In genomic region chr3:168988867-168989266, GRCh38 we compare ENCODE assay signal across 22 cellular contexts.
DNase-seq lines count a peak whose midpoint lies in the region; ATAC-seq, FAIRE-seq and TF ChIP-seq lines count a peak whose summit lies in the region.
"Had no signal": no experiment of that assay in that cellular context is flagged by ENCODE, and none has a peak within 500 bp of the region (broad histone marks: within the 10 kb centered on the region; RNA-seq: fewer than 3 reads in every experiment).

No MANE protein-coding gene starts in this region.

- H3K79me2 ChIP-seq in HepG2 (ENCODE audit: insufficient read depth, low read length) = no peaks in the 10 kb centered on the region

- H3K27me3 ChIP-seq in HepG2 (ENCODE audit: control insufficient read depth in 1 of 2, insufficient read depth in 2 of 2, low read length in 2 of 2) = no peaks in the 10 kb centered on the region
- H3K27me3 ChIP-seq in right lobe of liver = no peaks in the 10 kb centered on the region
- H3K27me3 ChIP-seq: BLaER1 treated with 17β-estradiol and CSF1 and Interleukin-3, amounts not matched to agents 10 nM and 100 nM had no signal

- H4K20me1 ChIP-seq in HepG2 (ENCODE audit: insufficient read depth, low read length) = no peaks in the 10 kb centered on the region
- H4K20me1 ChIP-seq: BLaER1 treated with 17β-estradiol and CSF1 and Interleukin-3, amounts not matched to agents 10 nM and 100 nM had no signal

- POLR2A ChIA-PET in HepG2 (lab: Yijun Ruan, JAX) = no interaction called here

- H3K4me2 ChIP-seq in HepG2 (ENCODE audit: low read depth, low read length) = peak overlapping the region; percentile 30
- H3K4me2 ChIP-seq: A549; BLaER1 treated with 17β-estradiol and CSF1 and Interleukin-3, amounts not matched to agents 10 nM and 100 nM; GM23338 had no signal

- H3K36me3 Mint-ChIP-seq in nephron (ENCODE audit: low read depth) = no peaks in the 10 kb centered on the region
- H3K36me3 Mint-ChIP-seq: CD8-positive, alpha-beta T cell had no signal

- H3K4me3 Mint-ChIP-seq in nephron = no peak overlapping the region
- H3K4me3 Mint-ChIP-seq: B cell; CD8-positive, alpha-beta T cell; GM23338; HFFc6 had no signal

- no peak for FAIRE-seq in HepG2 (lab: Jason Lieb, UNC)
- FAIRE-seq: A549, GM12892, GM18507, H54 had no signal

- peaks cover 26% of the 10 kb centered on the region for H3K4me1 ChIP-seq in HepG2 (ENCODE audit: insufficient read depth, low read length)
- H3K4me1 ChIP-seq in right lobe of liver = no peaks in the 10 kb centered on the region
- H3K4me1 ChIP-seq: A549; BLaER1 treated with 17β-estradiol and CSF1 and Interleukin-3, amounts not matched to agents 10 nM and 100 nM had no signal

- WGBS in HepG2 (ENCODE audit: low lambda C conversion rate) = 3% methylated on average over 1 of the region's 1 CpG
- 31% methylated on average over 1 of the region's 1 CpG for WGBS in right lobe of liver (ENCODE audit: insufficient coverage, low coverage, low lambda C conversion rate, missing lambda C conversion rate)

- no peak overlapping the region for H3K4me3 ChIP-seq in HepG2 (replicated peaks in 1 of 3; ENCODE audit: insufficient read depth in 1 of 3, low read depth in 2 of 3, low read length in 3 of 3)
- H3K4me3 ChIP-seq in right lobe of liver = no peak overlapping the region
- H3K4me3 ChIP-seq: A549; BLaER1 treated with 17β-estradiol and CSF1 and Interleukin-3, amounts not matched to agents 10 nM and 100 nM; GM23338 had no signal

- peak overlapping the region; percentile 54 for H3K27ac ChIP-seq in HepG2 (ENCODE audit: extremely low read length, insufficient read depth, low read length)
- H3K27ac ChIP-seq in right lobe of liver = no peak overlapping the region
- H3K27ac ChIP-seq: 22Rv1; A549; BLaER1 treated with 17β-estradiol and CSF1 and Interleukin-3, amounts not matched to agents 10 nM and 100 nM had no signal

- TF ChIP-seq POLR2A in HepG2 (IDR thresholded peaks at IDR 0.05; ENCODE audit: insufficient read depth in 1 of 2, low read depth in 2 of 2, low read length in 2 of 2) = no peak
- no peak for TF ChIP-seq POLR2A in right lobe of liver (IDR thresholded peaks at IDR 0.05)

- H3K36me3 ChIP-seq in HepG2 (replicated peaks in 1 of 2; ENCODE audit: control insufficient read depth in 1 of 2, insufficient read depth in 2 of 2, low read length in 2 of 2) (no peaks in the 10 kb centered on the region), right lobe of liver (no peaks in the 10 kb centered on the region)
- H3K36me3 ChIP-seq: BLaER1 treated with 17β-estradiol and CSF1 and Interleukin-3, amounts not matched to agents 10 nM and 100 nM had no signal

- DNase-seq in DMS 273 (lab: John Stamatoyannopoulos, UW; ENCODE audit: unreplicated experiment) = peak; percentile 17
- DNase-seq in DMS 273 treated with DMSO at 0.1 percent for 48 hours (lab: John Stamatoyannopoulos, UW) = no peak
- peak; percentile 79 for DNase-seq in HepG2 (ENCODE audit: low spot score)
- no peak for DNase-seq in right lobe of liver
- DNase-seq in AG08395 (ENCODE audit: low spot score) = no peak
- DNase-seq: Calu3; CD8-positive, alpha-beta T cell; DMS79; GDM1; HCEC 1CT; HFFc6; KG1 had no signal

- no peaks in the 10 kb centered on the region for H3K27me3 Mint-ChIP-seq in nephron (ENCODE audit: low read depth)
- H3K27me3 Mint-ChIP-seq: B cell had no signal

- H3K9ac ChIP-seq in HepG2 (ENCODE audit: insufficient read depth, low read depth, low read length) = no peak overlapping the region
- H3K9ac ChIP-seq: BLaER1 treated with 17β-estradiol and CSF1 and Interleukin-3, amounts not matched to agents 10 nM and 100 nM had no signal

- H3K9me3 Mint-ChIP-seq in nephron = no peaks in the 10 kb centered on the region
- H3K9me3 Mint-ChIP-seq: CD8-positive, alpha-beta T cell; GM23338; HFFc6 had no signal

- ATAC-seq in HepG2 (peak; percentile 97), right lobe of liver (no peak), HG03135 (IDR thresholded peaks at IDR 0.05; ENCODE audit: unreplicated experiment) (no peak)
- ATAC-seq: A549; CD8-positive, alpha-beta T cell; GM23338 had no signal

- no peak for TF ChIP-seq CTCF in HepG2 (CRISPR knock-in tag; IDR thresholded peaks at IDR 0.05)
- no peak for TF ChIP-seq CTCF in right lobe of liver (IDR thresholded peaks at IDR 0.05)
- TF ChIP-seq CTCF in nephron (IDR thresholded peaks at IDR 0.05; ENCODE audit: unreplicated experiment in 3 of 3) = no peak

- in situ Hi-C loops in HepG2 (cut with HindIII; ENCODE audit: extremely low pct_ligation_motif_present, low pct_unique_long_range_greater_than_20kb) = no loop called here

- intact Hi-C loops in HepG2 (cut with micrococcal nuclease; ENCODE audit: unreplicated experiment) (loop anchor here (5.0 kb wide), 1 partner anchor 117 kb away; no protein-coding TSS in a partner anchor), right lobe of liver (cut with DNase I) (no loop called here)

- no peak for TF ChIP-seq RAD21 in HepG2 (CRISPR knock-in tag; IDR thresholded peaks at IDR 0.05)

- no TSS peak for BruUV-seq in HepG2 (replicated peaks; lab: Mats Ljungman, UMichigan)

- TF ChIP-seq EP300 in HepG2 (IDR thresholded peaks at IDR 0.05; ENCODE audit: low read depth in 2 of 2, low read length in 2 of 2) = peak in 1 of 2 experiments; percentile 93; a peak in 2 of 4 replicates
- TF ChIP-seq EP300 in HepG2 (CRISPR knock-in tag; IDR thresholded peaks at IDR 0.05; ENCODE audit: borderline replicate concordance) = no peak

- peaks cover 12% of the 10 kb centered on the region for H3K4me1 Mint-ChIP-seq in nephron
- H3K4me1 Mint-ChIP-seq: B cell had no signal

- CTCF ChIA-PET in HepG2 (lab: Yijun Ruan, JAX; ENCODE audit: low intra/inter-chr PET ratio, low total read pairs) = no interaction called here

- no peak overlapping the region for H2AFZ ChIP-seq in HepG2 (ENCODE audit: low read length)
- H2AFZ ChIP-seq: GM23338 had no signal

- peak overlapping the region in 2 of 3 experiments; percentile 58 to 94 for H3K27ac Mint-ChIP-seq in nephron
- H3K27ac Mint-ChIP-seq: B cell; CD8-positive, alpha-beta T cell; GM23338; HFFc6 had no signal

- H3K9me3 ChIP-seq in HepG2 (ENCODE audit: low read length) (no peaks in the 10 kb centered on the region), right lobe of liver (no peaks in the 10 kb centered on the region)
- H3K9me3 ChIP-seq: A549; BLaER1 treated with 17β-estradiol and CSF1 and Interleukin-3, amounts not matched to agents 10 nM and 100 nM had no signal

TF ChIP-seq in HepG2, 621 proteins besides CTCF, POLR2A, EP300 and RAD21 (continues in another document):
- TF ChIP-seq ZNF501 (CRISPR knock-in tag; IDR thresholded peaks at IDR 0.05) (no peak), MXD4 (CRISPR knock-in tag; IDR thresholded peaks at IDR 0.05) (no peak), ELK4 (CRISPR knock-in tag; IDR thresholded peaks at IDR 0.05; ENCODE audit: borderline replicate concordance) (no peak), NCOA2 (CRISPR knock-in tag; IDR thresholded peaks at IDR 0.05) (peak; percentile 91), ZNF572 (CRISPR knock-in tag; IDR thresholded peaks at IDR 0.05) (no peak), FOXM1 (CRISPR knock-in tag; IDR thresholded peaks at IDR 0.05) (no peak)
- TF ChIP-seq, protein P1, sequence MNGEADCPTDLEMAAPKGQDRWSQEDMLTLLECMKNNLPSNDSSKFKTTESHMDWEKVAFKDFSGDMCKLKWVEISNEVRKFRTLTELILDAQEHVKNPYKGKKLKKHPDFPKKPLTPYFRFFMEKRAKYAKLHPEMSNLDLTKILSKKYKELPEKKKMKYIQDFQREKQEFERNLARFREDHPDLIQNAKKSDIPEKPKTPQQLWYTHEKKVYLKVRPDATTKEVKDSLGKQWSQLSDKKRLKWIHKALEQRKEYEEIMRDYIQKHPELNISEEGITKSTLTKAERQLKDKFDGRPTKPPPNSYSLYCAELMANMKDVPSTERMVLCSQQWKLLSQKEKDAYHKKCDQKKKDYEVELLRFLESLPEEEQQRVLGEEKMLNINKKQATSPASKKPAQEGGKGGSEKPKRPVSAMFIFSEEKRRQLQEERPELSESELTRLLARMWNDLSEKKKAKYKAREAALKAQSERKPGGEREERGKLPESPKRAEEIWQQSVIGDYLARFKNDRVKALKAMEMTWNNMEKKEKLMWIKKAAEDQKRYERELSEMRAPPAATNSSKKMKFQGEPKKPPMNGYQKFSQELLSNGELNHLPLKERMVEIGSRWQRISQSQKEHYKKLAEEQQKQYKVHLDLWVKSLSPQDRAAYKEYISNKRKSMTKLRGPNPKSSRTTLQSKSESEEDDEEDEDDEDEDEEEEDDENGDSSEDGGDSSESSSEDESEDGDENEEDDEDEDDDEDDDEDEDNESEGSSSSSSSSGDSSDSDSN (CRISPR knock-in tag; IDR thresholded peaks at IDR 0.05) = no peak
- TF ChIP-seq, protein P2, sequence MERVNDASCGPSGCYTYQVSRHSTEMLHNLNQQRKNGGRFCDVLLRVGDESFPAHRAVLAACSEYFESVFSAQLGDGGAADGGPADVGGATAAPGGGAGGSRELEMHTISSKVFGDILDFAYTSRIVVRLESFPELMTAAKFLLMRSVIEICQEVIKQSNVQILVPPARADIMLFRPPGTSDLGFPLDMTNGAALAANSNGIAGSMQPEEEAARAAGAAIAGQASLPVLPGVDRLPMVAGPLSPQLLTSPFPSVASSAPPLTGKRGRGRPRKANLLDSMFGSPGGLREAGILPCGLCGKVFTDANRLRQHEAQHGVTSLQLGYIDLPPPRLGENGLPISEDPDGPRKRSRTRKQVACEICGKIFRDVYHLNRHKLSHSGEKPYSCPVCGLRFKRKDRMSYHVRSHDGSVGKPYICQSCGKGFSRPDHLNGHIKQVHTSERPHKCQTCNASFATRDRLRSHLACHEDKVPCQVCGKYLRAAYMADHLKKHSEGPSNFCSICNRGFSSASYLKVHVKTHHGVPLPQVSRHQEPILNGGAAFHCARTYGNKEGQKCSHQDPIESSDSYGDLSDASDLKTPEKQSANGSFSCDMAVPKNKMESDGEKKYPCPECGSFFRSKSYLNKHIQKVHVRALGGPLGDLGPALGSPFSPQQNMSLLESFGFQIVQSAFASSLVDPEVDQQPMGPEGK (CRISPR knock-in tag; IDR thresholded peaks at IDR 0.05) = no peak
- TF ChIP-seq, protein P3, sequence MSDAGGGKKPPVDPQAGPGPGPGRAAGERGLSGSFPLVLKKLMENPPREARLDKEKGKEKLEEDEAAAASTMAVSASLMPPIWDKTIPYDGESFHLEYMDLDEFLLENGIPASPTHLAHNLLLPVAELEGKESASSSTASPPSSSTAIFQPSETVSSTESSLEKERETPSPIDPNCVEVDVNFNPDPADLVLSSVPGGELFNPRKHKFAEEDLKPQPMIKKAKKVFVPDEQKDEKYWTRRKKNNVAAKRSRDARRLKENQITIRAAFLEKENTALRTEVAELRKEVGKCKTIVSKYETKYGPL (CRISPR knock-in tag; IDR thresholded peaks at IDR 0.05) = no peak

Comparison
In these comparisons a context has a peak if more than half of its experiments do, and no peak if none do; other contexts are left out.
1. DNase-seq: peak in DMS 273 (single experiment) and HepG2 (single experiment); none in DMS 273 treated with DMSO at 0.1 percent for 48 hours (single experiment), right lobe of liver (0 of 3) and AG08395 (single experiment).